Comparison of ENCODE assay signal across 1 cellular context in the genomic region with DNA sequence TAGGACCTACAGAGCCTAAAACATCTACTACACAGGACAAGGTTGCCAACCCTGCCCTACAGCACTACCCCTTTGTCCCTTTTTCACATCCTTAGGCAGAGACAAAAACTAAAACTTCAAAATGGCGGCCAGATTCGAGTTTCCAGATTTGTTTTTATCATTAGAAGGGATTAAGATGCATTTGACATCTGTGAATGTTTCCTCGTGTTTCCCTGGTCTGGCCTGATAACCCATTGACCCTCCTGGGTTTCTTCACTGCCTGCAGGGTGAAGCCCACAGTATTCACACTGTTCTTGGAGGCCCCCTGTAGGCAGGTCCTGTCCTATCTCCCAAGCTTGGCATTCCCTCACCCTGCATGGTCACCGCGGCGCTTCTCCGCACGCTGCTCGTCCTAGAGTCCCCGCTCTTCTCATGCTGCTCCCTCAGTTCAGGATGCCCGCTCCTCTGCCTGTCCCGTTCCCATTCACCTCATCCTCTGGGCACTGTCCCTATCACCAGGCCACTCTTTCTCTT.
TF ChIP-seq lines count a peak whose summit lies in the region.

No MANE protein-coding gene starts in this region.

TF ChIP-seq in HepG2, 621 proteins besides CTCF, POLR2A, EP300 and RAD21:
- TF ChIP-seq, protein P1, sequence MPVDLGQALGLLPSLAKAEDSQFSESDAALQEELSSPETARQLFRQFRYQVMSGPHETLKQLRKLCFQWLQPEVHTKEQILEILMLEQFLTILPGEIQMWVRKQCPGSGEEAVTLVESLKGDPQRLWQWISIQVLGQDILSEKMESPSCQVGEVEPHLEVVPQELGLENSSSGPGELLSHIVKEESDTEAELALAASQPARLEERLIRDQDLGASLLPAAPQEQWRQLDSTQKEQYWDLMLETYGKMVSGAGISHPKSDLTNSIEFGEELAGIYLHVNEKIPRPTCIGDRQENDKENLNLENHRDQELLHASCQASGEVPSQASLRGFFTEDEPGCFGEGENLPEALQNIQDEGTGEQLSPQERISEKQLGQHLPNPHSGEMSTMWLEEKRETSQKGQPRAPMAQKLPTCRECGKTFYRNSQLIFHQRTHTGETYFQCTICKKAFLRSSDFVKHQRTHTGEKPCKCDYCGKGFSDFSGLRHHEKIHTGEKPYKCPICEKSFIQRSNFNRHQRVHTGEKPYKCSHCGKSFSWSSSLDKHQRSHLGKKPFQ (CRISPR knock-in tag; IDR thresholded peaks at IDR 0.05; ENCODE audit: insufficient replicate concordance) = peak; percentile 29
- TF ChIP-seq NCOA5 (CRISPR knock-in tag; IDR thresholded peaks at IDR 0.05) (no peak), STAG1 (CRISPR knock-in tag; IDR thresholded peaks at IDR 0.05) (0 out of 2 replicates have a peak, but pooled peaks have one; percentile 5), SATB2 (CRISPR knock-in tag; IDR thresholded peaks at IDR 0.05) (no peak), ZNF296 (CRISPR knock-in tag; conservative IDR thresholded peaks at IDR 0.05) (no peak), ISL2 (CRISPR knock-in tag; IDR thresholded peaks at IDR 0.05) (no peak), SOX6 (IDR thresholded peaks at IDR 0.05) (no peak), SOX6 (CRISPR knock-in tag; IDR thresholded peaks at IDR 0.05) (no peak)
- TF ChIP-seq, protein P2, sequence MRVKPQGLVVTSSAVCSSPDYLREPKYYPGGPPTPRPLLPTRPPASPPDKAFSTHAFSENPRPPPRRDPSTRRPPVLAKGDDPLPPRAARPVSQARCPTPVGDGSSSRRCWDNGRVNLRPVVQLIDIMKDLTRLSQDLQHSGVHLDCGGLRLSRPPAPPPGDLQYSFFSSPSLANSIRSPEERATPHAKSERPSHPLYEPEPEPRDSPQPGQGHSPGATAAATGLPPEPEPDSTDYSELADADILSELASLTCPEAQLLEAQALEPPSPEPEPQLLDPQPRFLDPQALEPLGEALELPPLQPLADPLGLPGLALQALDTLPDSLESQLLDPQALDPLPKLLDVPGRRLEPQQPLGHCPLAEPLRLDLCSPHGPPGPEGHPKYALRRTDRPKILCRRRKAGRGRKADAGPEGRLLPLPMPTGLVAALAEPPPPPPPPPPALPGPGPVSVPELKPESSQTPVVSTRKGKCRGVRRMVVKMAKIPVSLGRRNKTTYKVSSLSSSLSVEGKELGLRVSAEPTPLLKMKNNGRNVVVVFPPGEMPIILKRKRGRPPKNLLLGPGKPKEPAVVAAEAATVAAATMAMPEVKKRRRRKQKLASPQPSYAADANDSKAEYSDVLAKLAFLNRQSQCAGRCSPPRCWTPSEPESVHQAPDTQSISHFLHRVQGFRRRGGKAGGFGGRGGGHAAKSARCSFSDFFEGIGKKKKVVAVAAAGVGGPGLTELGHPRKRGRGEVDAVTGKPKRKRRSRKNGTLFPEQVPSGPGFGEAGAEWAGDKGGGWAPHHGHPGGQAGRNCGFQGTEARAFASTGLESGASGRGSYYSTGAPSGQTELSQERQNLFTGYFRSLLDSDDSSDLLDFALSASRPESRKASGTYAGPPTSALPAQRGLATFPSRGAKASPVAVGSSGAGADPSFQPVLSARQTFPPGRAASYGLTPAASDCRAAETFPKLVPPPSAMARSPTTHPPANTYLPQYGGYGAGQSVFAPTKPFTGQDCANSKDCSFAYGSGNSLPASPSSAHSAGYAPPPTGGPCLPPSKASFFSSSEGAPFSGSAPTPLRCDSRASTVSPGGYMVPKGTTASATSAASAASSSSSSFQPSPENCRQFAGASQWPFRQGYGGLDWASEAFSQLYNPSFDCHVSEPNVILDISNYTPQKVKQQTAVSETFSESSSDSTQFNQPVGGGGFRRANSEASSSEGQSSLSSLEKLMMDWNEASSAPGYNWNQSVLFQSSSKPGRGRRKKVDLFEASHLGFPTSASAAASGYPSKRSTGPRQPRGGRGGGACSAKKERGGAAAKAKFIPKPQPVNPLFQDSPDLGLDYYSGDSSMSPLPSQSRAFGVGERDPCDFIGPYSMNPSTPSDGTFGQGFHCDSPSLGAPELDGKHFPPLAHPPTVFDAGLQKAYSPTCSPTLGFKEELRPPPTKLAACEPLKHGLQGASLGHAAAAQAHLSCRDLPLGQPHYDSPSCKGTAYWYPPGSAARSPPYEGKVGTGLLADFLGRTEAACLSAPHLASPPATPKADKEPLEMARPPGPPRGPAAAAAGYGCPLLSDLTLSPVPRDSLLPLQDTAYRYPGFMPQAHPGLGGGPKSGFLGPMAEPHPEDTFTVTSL (CRISPR knock-in tag; IDR thresholded peaks at IDR 0.05; ENCODE audit: borderline replicate concordance) = no peak
TF ChIP-seq in HepG2: peak in this region for 2.
